Comparison of ENCODE assay signal across 15 cellular contexts in genomic region chr5:178546675-178547033, GRCh38. TPM values are rescaled to one million over a fixed set of nuclear protein-coding genes. Genes with fewer than 3 reads are reported as not detected.
DNase-seq lines count a peak whose midpoint lies in the region; ATAC-seq and TF ChIP-seq lines count a peak whose summit lies in the region.
"Had no signal": no experiment of that assay in that cellular context is flagged by ENCODE, and none has a peak within 500 bp of the region (broad histone marks: within the 10 kb centered on the region; RNA-seq: fewer than 3 reads in every experiment).

No MANE protein-coding gene starts in this region.

- H3K4me3 ChIP-seq in left ventricle myocardium inferior: peak overlapping the region; percentile 12
- no peak overlapping the region for H3K4me3 ChIP-seq in psoas muscle

- H3K27ac ChIP-seq in left ventricle myocardium inferior (replicated peaks): peak overlapping the region; percentile 95
- no peak overlapping the region for H3K27ac ChIP-seq in psoas muscle

- no peak overlapping the region for H3K27ac Mint-ChIP-seq in activated CD4-positive, alpha-beta T cell treated with anti-CD3 and anti-CD28 coated beads, Interleukin-2, amount 10 ng/mL, durations not matched to agents 24 days and 14 days
- H3K27ac Mint-ChIP-seq: CD14-positive monocyte had no signal

- DNase-seq in G401 (ENCODE audit: low spot score) (peak; percentile 85), cerebellum (ENCODE audit: low spot score) (peak; percentile 47), left ventricle myocardium inferior (peak; percentile 73), psoas muscle (peak in 1 of 2 donors; percentile 46), DMS114 treated with DMSO at 0.1 percent for 48 hours (lab: John Stamatoyannopoulos, UW; ENCODE audit: unreplicated experiment) (no peak)
- no peak for DNase-seq in activated CD4-positive, alpha-beta T cell treated with anti-CD3 and anti-CD28 coated beads, Interleukin-2, amount 10 ng/mL, durations not matched to agents 24 days and 14 days
- DNase-seq: Caco-2, DMS53, IMR-90, Kasumi-1, NCI-H2081, NCI-H524 had no signal

- intact Hi-C loops in left ventricle myocardium inferior (cut with micrococcal nuclease): no loop called here
- intact Hi-C loops in psoas muscle (cut with DNase I): loop anchor here in 1 of 2 donors (5.0 kb wide), 1 partner anchor 84 kb away; no protein-coding TSS in a partner anchor
- intact Hi-C loops in activated CD4-positive, alpha-beta T cell treated with anti-CD3 and anti-CD28 coated beads, Interleukin-2, amount 10 ng/mL, durations not matched to agents 24 days and 14 days (cut with micrococcal nuclease): no loop called here

- 78 to 88% (median 84%) methylated on average over 8 to 9 of the region's 9 CpGs for WGBS in psoas muscle, 3 donors

- H3K9me3 ChIP-seq in left ventricle myocardium inferior (replicated peaks) (no peaks in the 10 kb centered on the region), psoas muscle (no peaks in the 10 kb centered on the region)
- H3K9me3 ChIP-seq: Caco-2 had no signal

- in situ Hi-C loops in G401 (cut with HindIII; ENCODE audit: low sequenced_read_pairs): no loop called here

- H3K36me3 Mint-ChIP-seq in activated CD4-positive, alpha-beta T cell treated with anti-CD3 and anti-CD28 coated beads, Interleukin-2, amount 10 ng/mL, durations not matched to agents 24 days and 14 days (ENCODE audit: low read depth): no peaks in the 10 kb centered on the region
- H3K36me3 Mint-ChIP-seq: CD14-positive monocyte had no signal

- no peaks in the 10 kb centered on the region for H3K36me3 ChIP-seq in left ventricle myocardium inferior
- no peaks in the 10 kb centered on the region for H3K36me3 ChIP-seq in psoas muscle (ENCODE audit: insufficient read depth in 1 of 2, low read depth in 1 of 2)

- no peaks in the 10 kb centered on the region for H3K27me3 Mint-ChIP-seq in activated CD4-positive, alpha-beta T cell treated with anti-CD3 and anti-CD28 coated beads, Interleukin-2, amount 10 ng/mL, durations not matched to agents 24 days and 14 days

- TF ChIP-seq CTCF in left ventricle myocardium inferior (IDR thresholded peaks at IDR 0.05; ENCODE audit: borderline replicate concordance) (no peak), psoas muscle (IDR thresholded peaks at IDR 0.05) (no peak)

- H3K4me3 Mint-ChIP-seq in activated CD4-positive, alpha-beta T cell treated with anti-CD3 and anti-CD28 coated beads, Interleukin-2, amount 10 ng/mL, durations not matched to agents 24 days and 14 days: no peak overlapping the region
- H3K4me3 Mint-ChIP-seq: CD14-positive monocyte had no signal

- no peaks in the 10 kb centered on the region for H3K9me3 Mint-ChIP-seq in activated CD4-positive, alpha-beta T cell treated with anti-CD3 and anti-CD28 coated beads, Interleukin-2, amount 10 ng/mL, durations not matched to agents 24 days and 14 days

- peaks cover 60% of the 10 kb centered on the region for H3K4me1 ChIP-seq in left ventricle myocardium inferior
- H3K4me1 ChIP-seq in psoas muscle: peaks cover 5% of the 10 kb centered on the region
- H3K4me1 ChIP-seq: Caco-2 had no signal

- ATAC-seq in psoas muscle (peak; percentile 42 to 84 (median 80)), HG02678 (IDR thresholded peaks at IDR 0.05; ENCODE audit: unreplicated experiment) (no peak), HG03342 (IDR thresholded peaks at IDR 0.05; ENCODE audit: unreplicated experiment) (no peak)

- H3K27me3 ChIP-seq in left ventricle myocardium inferior (ENCODE audit: low read depth) (peaks cover 6% of the 10 kb centered on the region), psoas muscle (ENCODE audit: insufficient read depth in 3 of 3, low read length in 2 of 3) (no peaks in the 10 kb centered on the region)

- H3K4me1 Mint-ChIP-seq in activated CD4-positive, alpha-beta T cell treated with anti-CD3 and anti-CD28 coated beads, Interleukin-2, amount 10 ng/mL, durations not matched to agents 24 days and 14 days: no peaks in the 10 kb centered on the region

RNA-seq across cellular contexts. Expression of gene COL23A1, which starts 43.5 kb away (rescaled TPM):
- total RNA-seq in G401 (2014; rRNA removed; shearing (Covaris generic)): 0.06 TPM in 1 of 2 replicates, not detected in the other
- total RNA-seq in cerebellum: 4.5 TPM
- 27.4 TPM for total RNA-seq in left ventricle myocardium inferior
- 1 to 10 TPM in 3 of 4 donors, under 1 TPM in 1; 0.66 to 3.0 (median 1.4) TPM for total RNA-seq in psoas muscle
- 1 to 10 TPM in 1 of 3 donors, under 1 TPM in 2; 0.69 to 1.5 (median 0.76) TPM for polyA plus RNA-seq in psoas muscle
- total RNA-seq in activated CD4-positive, alpha-beta T cell treated with anti-CD3 and anti-CD28 coated beads, Interleukin-2, amount 10 ng/mL, durations not matched to agents 24 days and 14 days: 0.07 and 0.09 TPM in 2 replicates
- total RNA-seq: IMR-90 had no signal
- polyA plus RNA-seq: IMR-90 had no signal

Comparison
In these comparisons a context has a peak if more than half of its experiments do, and no peak if none do; other contexts are left out.
1. DNase-seq: peak in G401 (single experiment), cerebellum (single experiment) and left ventricle myocardium inferior (single experiment); none in activated CD4-positive, alpha-beta T cell treated with anti-CD3 and anti-CD28 coated beads, Interleukin-2, amount 10 ng/mL, durations not matched to agents 24 days and 14 days (single experiment) and DMS114 treated with DMSO at 0.1 percent for 48 hours (single experiment).
2. ATAC-seq: peak in psoas muscle (4 of 4); none in HG02678 (single experiment) and HG03342 (single experiment).